In genomic region chr17:48150107-48150463, GRCh38 we compare ENCODE assay signal across 24 cellular contexts.
"Had no signal": no experiment of that assay in that cellular context is flagged by ENCODE, and none has a peak within 500 bp of the region (broad histone marks: within the 10 kb centered on the region; RNA-seq: fewer than 3 reads in every experiment).

No MANE protein-coding gene starts in this region.

- H3K9me3 ChIP-seq: left lung, lower lobe of right lung, ovary, right atrium auricular region, right lobe of liver, stomach, testis, thyroid gland, transverse colon, upper lobe of left lung, vagina had no signal

- H3K27me3 ChIP-seq: ovary, right lobe of liver, testis, thyroid gland, upper lobe of left lung, vagina had no signal

- ATAC-seq: left colon; left lung; lower lobe of right lung; natural killer cell; right lobe of liver; stimulated activated memory B cell treated with anti-CD40 and anti-IgM and Interleukin-4, amounts not matched to agents 10 μg/mL and 1 μg/mL and 100 μg/mL, for 72 hours; stimulated activated naive CD8-positive, alpha-beta T cell treated with anti-CD3 and anti-CD28 coated beads, Interleukin-15, Interleukin-2, amounts not matched to agents 100 U/mL and 50 U/mL, for 24 hours had no signal

- DNase-seq: hippocampal formation; left colon; left lung; lower lobe of right lung; mammary epithelial cell; mesenchymal stem cell; naive B cell; natural killer cell; ovary; right lobe of liver; stimulated activated CD4-positive, alpha-beta T cell treated with anti-CD3 and anti-CD28 coated beads, Interleukin-1b, Interleukin-23, amount 100 ng/mL, for 48 hours; stimulated activated CD4-positive, alpha-beta T cell treated with anti-CD3 and anti-CD28 coated beads, Interleukin-2, amount 100 ng/mL, for 48 hours; stimulated activated CD4-positive, alpha-beta T cell treated with anti-CD3 and anti-CD28 coated beads, Interleukin-4, amount 100 ng/mL, for 4 hours; stimulated activated CD8-positive, alpha-beta memory T cell treated with anti-CD3 and anti-CD28 coated beads, Interleukin-4, amount 100 ng/mL, for 48 hours; stimulated activated naive CD8-positive, alpha-beta T cell treated with anti-CD3 and anti-CD28 coated beads, Interleukin-15, Interleukin-2, amounts not matched to agents 100 U/mL and 50 U/mL, for 24 hours; stomach; testis; thyroid gland; transverse colon; upper lobe of left lung had no signal

- H3K4me2 ChIP-seq: smooth muscle cell had no signal

- H3K36me3 ChIP-seq: left lung, lower lobe of right lung, ovary, right atrium auricular region, stomach, thyroid gland, transverse colon, upper lobe of left lung, vagina had no signal

- H3K27ac ChIP-seq: left lung, lower lobe of right lung, ovary, right atrium auricular region, right lobe of liver, stomach, testis, thyroid gland, transverse colon, upper lobe of left lung, vagina had no signal

- H3K4me3 ChIP-seq: left lung, lower lobe of right lung, ovary, right atrium auricular region, right lobe of liver, smooth muscle cell, stomach, testis, thyroid gland, transverse colon, upper lobe of left lung, vagina had no signal
